Comparison of ENCODE assay signal across 8 cellular contexts in the genomic region with DNA sequence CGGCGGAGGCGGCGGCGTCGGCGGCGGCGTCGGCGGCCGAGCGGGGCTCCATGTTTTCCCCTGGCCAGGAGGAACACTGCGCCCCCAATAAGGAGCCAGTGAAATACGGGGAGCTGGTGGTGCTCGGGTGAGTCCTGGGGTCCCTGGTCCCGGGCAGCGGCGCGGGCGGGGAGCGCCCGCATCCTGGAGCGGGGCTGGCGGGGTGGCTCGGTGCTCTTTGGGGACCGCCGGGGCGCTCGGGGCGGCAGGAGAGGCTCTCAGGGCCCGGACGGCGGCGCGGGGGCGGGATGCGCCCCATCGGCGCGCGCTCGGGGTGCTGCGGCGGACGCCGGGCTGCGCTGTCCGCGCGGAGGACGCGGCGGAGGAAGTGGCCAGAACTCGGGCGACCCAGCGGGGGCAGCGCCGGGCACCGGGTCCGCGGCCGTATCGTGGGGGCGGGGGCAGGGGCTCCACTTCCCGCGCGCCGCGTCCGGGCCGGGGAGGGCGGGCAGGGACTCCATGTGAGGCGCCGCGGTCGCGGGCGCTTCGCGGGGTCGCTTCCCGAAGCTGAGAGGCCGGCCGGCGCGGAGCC. TPM values are rescaled to one million over a fixed set of nuclear protein-coding genes. Genes with fewer than 3 reads are reported as not detected.
DNase-seq lines count a peak whose midpoint lies in the region; ATAC-seq lines count a peak whose summit lies in the region.

No MANE protein-coding gene starts in this region.

- peak; percentile 47 for ATAC-seq in left lobe of liver

- peak; percentile 47 for DNase-seq in GM03348 (ENCODE audit: low spot score)
- peak; percentile 25 for DNase-seq in HCEC 1CT
- peak; percentile 3 for DNase-seq in RPMI7951 (ENCODE audit: low read depth)
- DNase-seq in caudate nucleus (lab: John Stamatoyannopoulos, UW), result peak in 26 of 61 donors; percentile 7 to 68 (median 40)
- peak; percentile 54 for DNase-seq in left lobe of liver (ENCODE audit: low spot score)
- peak; percentile 22 for DNase-seq in stimulated activated CD8-positive, alpha-beta memory T cell treated with anti-CD3 and anti-CD28 coated beads, Interleukin-12 subunit alpha, Interleukin-12 subunit beta, amount 100 ng/mL, for 4 hours (ENCODE audit: low read depth)
- DNase-seq in NOMO-1 treated with dmso at 0.1 percent for 144 hours (lab: John Stamatoyannopoulos, UW; ENCODE audit: unreplicated experiment), result no peak
- DNase-seq in NCI-H446 treated with DMSO at 0.1 percent for 48 hours (lab: John Stamatoyannopoulos, UW), result no peak

- H3K27ac ChIP-seq in caudate nucleus (ENCODE audit: low read depth, low read length), result peak overlapping the region; percentile 85

RNA-seq across cellular contexts. Expression of a gene that starts 0.5 kb away (rescaled TPM):
- 0.59 and 0.84 TPM in 2 replicates for total RNA-seq in RPMI7951 (2014; rRNA removed; shearing (Covaris generic))
- 1.1 TPM for total RNA-seq in left lobe of liver

Comparison
In these comparisons a context has a peak if more than half of its experiments do, and no peak if none do; other contexts are left out.
1. DNase-seq: peak in GM03348 (single experiment), HCEC 1CT (single experiment), RPMI7951 (single experiment), left lobe of liver (single experiment) and stimulated activated CD8-positive, alpha-beta memory T cell treated with anti-CD3 and anti-CD28 coated beads, Interleukin-12 subunit alpha, Interleukin-12 subunit beta, amount 100 ng/mL, for 4 hours (single experiment); none in NOMO-1 treated with dmso at 0.1 percent for 144 hours (single experiment) and NCI-H446 treated with DMSO at 0.1 percent for 48 hours (single experiment).